ENCODE assay signal across 20 cellular contexts in genomic region chr5:127849436-127849835, GRCh38.
"Had no signal": no experiment of that assay in that cellular context is flagged by ENCODE, and none has a peak within 500 bp of the region (broad histone marks: within the 10 kb centered on the region; RNA-seq: fewer than 3 reads in every experiment).

No MANE protein-coding gene starts in this region.

- H3K9me3 Mint-ChIP-seq: activated naive CD4-positive, alpha-beta T cell treated with anti-CD3 and anti-CD28 coated beads, Interleukin-2, amount 50 U/mL, for 72 hours; central memory CD8-positive, alpha-beta T cell; dendritic cell treated with granulocyte-macrophage colony-stimulating factor and Interleukin-4, amounts not matched to agents 40 ng/mL and 50 ng/mL, for 4 days; effector memory CD8-positive, alpha-beta T cell; stimulated activated naive CD8-positive, alpha-beta T cell treated with anti-CD3 and anti-CD28 coated beads, Interleukin-15, Interleukin-2, amounts not matched to agents 100 ng/mL and 50 ng/mL, for 24 hours had no signal

- H3K4me3 Mint-ChIP-seq: activated CD4-positive, alpha-beta T cell treated with anti-CD3 and anti-CD28 coated beads, Interleukin-2, amount 10 ng/mL, durations not matched to agents 24 days and 14 days; activated CD8-positive, alpha-beta T cell treated with anti-CD3 and anti-CD28 coated beads, Interleukin-2, amount 10 ng/mL, durations not matched to agents 7 days and 5 days; central memory CD8-positive, alpha-beta T cell; dendritic cell treated with granulocyte-macrophage colony-stimulating factor and Interleukin-4, amounts not matched to agents 40 ng/mL and 50 ng/mL, for 4 days; effector memory CD8-positive, alpha-beta T cell; stimulated activated naive CD8-positive, alpha-beta T cell treated with anti-CD3 and anti-CD28 coated beads, Interleukin-15, Interleukin-2, amounts not matched to agents 100 ng/mL and 50 ng/mL, for 24 hours had no signal

- H3K36me3 Mint-ChIP-seq: activated naive CD4-positive, alpha-beta T cell treated with anti-CD3 and anti-CD28 coated beads, Interleukin-2, amount 50 U/mL, for 72 hours had no signal

- H3K9me3 ChIP-seq: body of pancreas, psoas muscle, suprapubic skin, upper lobe of left lung had no signal

- H3K27ac Mint-ChIP-seq: activated CD4-positive, alpha-beta T cell treated with anti-CD3 and anti-CD28 coated beads, Interleukin-2, amount 10 ng/mL, durations not matched to agents 24 days and 14 days; activated CD8-positive, alpha-beta T cell treated with anti-CD3 and anti-CD28 coated beads, Interleukin-2, amount 10 ng/mL, durations not matched to agents 7 days and 5 days; activated naive CD4-positive, alpha-beta T cell treated with anti-CD3 and anti-CD28 coated beads, Interleukin-2, amount 50 U/mL, for 72 hours; dendritic cell treated with granulocyte-macrophage colony-stimulating factor and Interleukin-4, amounts not matched to agents 40 ng/mL and 50 ng/mL, for 4 days; effector memory CD8-positive, alpha-beta T cell; stimulated activated naive CD8-positive, alpha-beta T cell treated with anti-CD3 and anti-CD28 coated beads, Interleukin-15, Interleukin-2, amounts not matched to agents 100 ng/mL and 50 ng/mL, for 24 hours had no signal

- H3K36me3 ChIP-seq: suprapubic skin, upper lobe of left lung had no signal

- DNase-seq: activated CD4-positive, alpha-beta T cell treated with anti-CD3 and anti-CD28 coated beads, Interleukin-2, amount 10 ng/mL, durations not matched to agents 24 days and 14 days; activated CD4-positive, CD25-positive, alpha-beta regulatory T cell; activated CD8-positive, alpha-beta memory T cell treated with anti-CD3 and anti-CD28 coated beads, Interleukin-2, amount 50 U/mL, for 4 hours; activated CD8-positive, alpha-beta T cell treated with anti-CD3 and anti-CD28 coated beads, Interleukin-2, amount 10 ng/mL, durations not matched to agents 7 days and 5 days; activated gamma-delta T cell; activated T-cell treated with anti-CD3 and anti-CD28 coated beads, Interleukin-2, amount 50 U/mL, for 48 hours; amniotic stem cell; body of pancreas; effector memory CD8-positive, alpha-beta T cell; left ventricle myocardium superior; mesenchymal stem cell; psoas muscle; upper lobe of left lung had no signal

- H3K4me1 Mint-ChIP-seq: activated CD4-positive, alpha-beta T cell treated with anti-CD3 and anti-CD28 coated beads, Interleukin-2, amount 10 ng/mL, durations not matched to agents 24 days and 14 days; central memory CD8-positive, alpha-beta T cell had no signal

- H3K4me3 ChIP-seq: body of pancreas, psoas muscle, suprapubic skin, upper lobe of left lung had no signal

- H3K27me3 ChIP-seq: body of pancreas, suprapubic skin, upper lobe of left lung had no signal

- H3K27ac ChIP-seq: body of pancreas, epithelial cell of prostate, psoas muscle, suprapubic skin, upper lobe of left lung had no signal

- H3K27me3 Mint-ChIP-seq: activated CD4-positive, alpha-beta T cell treated with anti-CD3 and anti-CD28 coated beads, Interleukin-2, amount 10 ng/mL, durations not matched to agents 24 days and 14 days had no signal

- H3K4me1 ChIP-seq: body of pancreas, psoas muscle, suprapubic skin had no signal

- ATAC-seq: activated CD8-positive, alpha-beta T cell treated with anti-CD3 and anti-CD28 coated beads, Interleukin-2, amount 10 ng/mL, durations not matched to agents 7 days and 5 days; activated naive CD4-positive, alpha-beta T cell treated with anti-CD3 and anti-CD28 coated beads, Interleukin-2, amount 50 U/mL, for 72 hours; body of pancreas; effector memory CD8-positive, alpha-beta T cell; psoas muscle; sciatic nerve had no signal
